ENCODE assay signal across 17 cellular contexts in genomic region chr4:8754634-8755589, GRCh38.
DNase-seq lines count a peak whose midpoint lies in the region; ATAC-seq, FAIRE-seq and TF ChIP-seq lines count a peak whose summit lies in the region.
"Had no signal": no experiment of that assay in that cellular context is flagged by ENCODE, and none has a peak within 500 bp of the region (broad histone marks: within the 10 kb centered on the region; RNA-seq: fewer than 3 reads in every experiment).

No MANE protein-coding gene starts in this region.

- H3K9me3 ChIP-seq in heart right ventricle, result peaks cover 0 to 13% (median 0%) of the 10 kb centered on the region in 11 donors
- H3K9me3 ChIP-seq in K562 (replicated peaks; ENCODE audit: control insufficient read depth, insufficient read depth, low read depth, low read length), result no peaks in the 10 kb centered on the region
- no peaks in the 10 kb centered on the region for H3K9me3 ChIP-seq in mucosa of descending colon
- peaks cover 5% of the 10 kb centered on the region for H3K9me3 ChIP-seq in aorta (ENCODE audit: control insufficient read depth, low read length)
- H3K9me3 ChIP-seq: A549, Caco-2 had no signal

- H3K4me1 ChIP-seq in heart right ventricle, result no peaks in the 10 kb centered on the region
- H3K4me1 ChIP-seq in K562 (replicated peaks in 1 of 2; ENCODE audit: control insufficient read depth in 2 of 2, insufficient read depth in 2 of 2, low read length in 2 of 2), result no peaks in the 10 kb centered on the region; a peak in 1 of 5 replicates
- no peaks in the 10 kb centered on the region for H3K4me1 ChIP-seq in mucosa of descending colon (ENCODE audit: low read depth)
- H3K4me1 ChIP-seq in aorta (ENCODE audit: control insufficient read depth in 1 of 2, insufficient read depth in 2 of 2, low read length in 2 of 2), result no peaks in the 10 kb centered on the region
- H3K4me1 ChIP-seq: A549, Caco-2 had no signal

- in situ Hi-C loops in K562 (cut with MboI), result no loop called here

- intact Hi-C loops in Right ventricle myocardium inferior (cut with DNase I), result no loop called here
- intact Hi-C loops in heart right ventricle (cut with DNase I), result no loop called here
- intact Hi-C loops in K562 (cut with micrococcal nuclease), result no loop called here
- intact Hi-C loops in mucosa of descending colon (cut with DNase I, micrococcal nuclease), result no loop called here
- intact Hi-C loops in aorta (cut with DNase I), result no loop called here

- H3K27me3 Mint-ChIP-seq in activated T-cell treated with anti-CD3 and anti-CD28 coated beads, Interleukin-2, amount 50 U/mL, for 24 hours, result no peaks in the 10 kb centered on the region
- H3K27me3 Mint-ChIP-seq: IgD-negative memory B cell had no signal

- no peak overlapping the region for H3K9ac ChIP-seq in K562 (ENCODE audit: insufficient read depth in 1 of 2, low read depth in 2 of 2, low read length in 2 of 2)

- no peak overlapping the region for H3K4me3 Mint-ChIP-seq in activated T-cell treated with anti-CD3 and anti-CD28 coated beads, Interleukin-2, amount 50 U/mL, for 24 hours
- H3K4me3 Mint-ChIP-seq: IgD-negative memory B cell had no signal

- H3K79me2 ChIP-seq in K562 (ENCODE audit: control insufficient read depth, insufficient read depth, low read length), result no peaks in the 10 kb centered on the region

- FAIRE-seq in K562 (lab: Jason Lieb, UNC), result peak; percentile 54
- FAIRE-seq: A549, GM19239 had no signal

- no peaks in the 10 kb centered on the region for H3K4me1 Mint-ChIP-seq in activated T-cell treated with anti-CD3 and anti-CD28 coated beads, Interleukin-2, amount 50 U/mL, for 24 hours (ENCODE audit: low read depth)
- H3K4me1 Mint-ChIP-seq: IgD-negative memory B cell had no signal

- no peaks in the 10 kb centered on the region for H3K36me3 Mint-ChIP-seq in activated T-cell treated with anti-CD3 and anti-CD28 coated beads, Interleukin-2, amount 50 U/mL, for 24 hours (ENCODE audit: low read depth)
- H3K36me3 Mint-ChIP-seq: IgD-negative memory B cell had no signal

- TF ChIP-seq EP300 in K562 (IDR thresholded peaks at IDR 0.05; ENCODE audit: low read length), result no peak

- H3K27me3 ChIP-seq in heart right ventricle (peaks cover 0 to 4% (median 0%) of the 10 kb centered on the region in 7 donors), K562 (ENCODE audit: control insufficient read depth in 2 of 2, insufficient read depth in 2 of 2, low read length in 2 of 2) (peaks cover 0 to 17% of the 10 kb centered on the region in 2 experiments; a peak in 1 of 5 replicates), aorta (ENCODE audit: control insufficient read depth in 1 of 2, insufficient read depth in 2 of 2, low read length in 1 of 2) (peaks cover 0 to 2% of the 10 kb centered on the region in 2 donors)

- CTCF ChIA-PET in K562 (lab: Yijun Ruan, JAX; ENCODE audit: low intra/inter-chr PET ratio), result no interaction called here

- no peak for TF ChIP-seq CTCF in heart right ventricle (IDR thresholded peaks at IDR 0.05)
- TF ChIP-seq CTCF in K562 (IDR thresholded peaks at IDR 0.05 in 2 of 3, conservative IDR thresholded peaks at IDR 0.05 in 1 of 3; ENCODE audit: insufficient read depth in 2 of 3, low read depth in 1 of 3, low read length in 3 of 3), result no peak
- no peak for TF ChIP-seq CTCF in mucosa of descending colon (IDR thresholded peaks at IDR 0.05)

- H4K20me1 ChIP-seq in K562 (replicated peaks; ENCODE audit: control insufficient read depth, insufficient read depth, low read length), result no peaks in the 10 kb centered on the region

- H2AFZ ChIP-seq in K562 (ENCODE audit: low read depth, low read length), result no peak overlapping the region

- POLR2A ChIA-PET in K562 (lab: Yijun Ruan, JAX), result no interaction called here

- H3K4me3 ChIP-seq in heart right ventricle (no peak overlapping the region), K562 (no peak overlapping the region), mucosa of descending colon (no peak overlapping the region), aorta (ENCODE audit: low read length in 2 of 2) (no peak overlapping the region)
- H3K4me3 ChIP-seq: A549 had no signal

- no TSS peak for BruUV-seq in K562 (replicated peaks; lab: Mats Ljungman, UMichigan)

- WGBS in heart right ventricle, 2 donors, result 89 to 91% methylated on average over 23 of the region's 23 CpGs
- WGBS in K562 (ENCODE audit: insufficient coverage, low coverage, missing lambda C conversion rate), result 11% methylated on average over 22 of the region's 23 CpGs
- 90 to 91% methylated on average over 23 of the region's 23 CpGs for WGBS in aorta, 2 donors

- TF ChIP-seq POLR2A in K562 (conservative IDR thresholded peaks at IDR 0.05), result no peak

- no peak for ATAC-seq in Right ventricle myocardium inferior
- ATAC-seq in heart right ventricle, result no peak
- peak; percentile 64 for ATAC-seq in K562
- no peak for ATAC-seq in mucosa of descending colon
- no peak for ATAC-seq in aorta (ENCODE audit: low FRiP score)
- ATAC-seq: A549 had no signal

- H3K27ac Mint-ChIP-seq in activated T-cell treated with anti-CD3 and anti-CD28 coated beads, Interleukin-2, amount 50 U/mL, for 24 hours, result no peak overlapping the region

- H3K9me3 Mint-ChIP-seq in activated T-cell treated with anti-CD3 and anti-CD28 coated beads, Interleukin-2, amount 50 U/mL, for 24 hours, result no peaks in the 10 kb centered on the region

- H3K36me3 ChIP-seq in heart right ventricle (no peaks in the 10 kb centered on the region), K562 (ENCODE audit: control insufficient read depth, insufficient read depth, low read length) (no peaks in the 10 kb centered on the region), mucosa of descending colon (ENCODE audit: low read depth) (no peaks in the 10 kb centered on the region), aorta (ENCODE audit: control insufficient read depth in 1 of 2, insufficient read depth in 2 of 2, low read length in 1 of 2) (no peaks in the 10 kb centered on the region)

- no peak overlapping the region for H3K4me2 ChIP-seq in K562 (ENCODE audit: insufficient read depth, low read length)
- H3K4me2 ChIP-seq: A549 had no signal

- peak; percentile 25 for DNase-seq in Right ventricle myocardium inferior (ENCODE audit: missing footprints)
- no peak for DNase-seq in heart right ventricle
- DNase-seq in K562 (ENCODE audit: extremely low read depth in 1 of 4, low spot score in 3 of 4), result no peak
- peak in 2 of 3 donors; percentile 4 to 8 for DNase-seq in mucosa of descending colon
- peak; percentile 17 to 55 for DNase-seq in aorta
- no peak for DNase-seq in activated CD4-positive, alpha-beta T cell treated with anti-CD3 and anti-CD28 coated beads for 48 hours
- no peak for DNase-seq in activated T-cell treated with anti-CD3 and anti-CD28 coated beads, Interleukin-2, amount 50 U/mL, for 24 hours
- DNase-seq in NCI-H2081 treated with DMSO at 0.1 percent for 48 hours (lab: John Stamatoyannopoulos, UW), result no peak
- DNase-seq: HCEC 1CT, MV-4-11, NCI-H1417 treated with DMSO at 0.1 percent for 48 hours, NCI-H2029, NCI-H510A treated with DMSO at 0.1 percent for 48 hours had no signal

- H3K27ac ChIP-seq in heart right ventricle, result no peak overlapping the region
- no peak overlapping the region for H3K27ac ChIP-seq in K562 (ENCODE audit: extremely low read depth, low read depth, low read length)
- no peak overlapping the region for H3K27ac ChIP-seq in aorta (ENCODE audit: low read depth in 1 of 2, low read length in 2 of 2)
- H3K27ac ChIP-seq: A549 had no signal

- TF ChIP-seq RAD21 in K562 (CRISPR knock-in tag; conservative IDR thresholded peaks at IDR 0.05 in 1 of 2, IDR thresholded peaks at IDR 0.05 in 1 of 2), result no peak

- H3K9me1 ChIP-seq in K562 (ENCODE audit: control insufficient read depth, insufficient read depth, low read length), result no peaks in the 10 kb centered on the region

TF ChIP-seq in K562, 482 proteins besides CTCF, POLR2A, EP300 and RAD21 (continues in another document):
- TF ChIP-seq ZEB2 (IDR thresholded peaks at IDR 0.05) (no peak), ELF1 (tag; IDR thresholded peaks at IDR 0.05) (peak; percentile 39; the same call in 1 of the 2 replicates), GABPA (tag; conservative IDR thresholded peaks at IDR 0.05; ENCODE audit: low read depth) (peak; percentile 58), RFX1 (IDR thresholded peaks at IDR 0.05) (peak; percentile 86), SIX5 (IDR thresholded peaks at IDR 0.05; ENCODE audit: borderline replicate concordance in 1 of 2, insufficient read depth in 1 of 2, low read depth in 1 of 2, low read length in 2 of 2) (no peak), ELK1 (CRISPR knock-in tag; IDR thresholded peaks at IDR 0.05) (no peak), UBTF (IDR thresholded peaks at IDR 0.05; ENCODE audit: borderline replicate concordance in 1 of 2, low read depth in 2 of 2, low read length in 2 of 2) (no peak)

Comparison
In these comparisons a context has a peak if more than half of its experiments do, and no peak if none do; other contexts are left out.
1. DNase-seq: peak in Right ventricle myocardium inferior (single experiment), mucosa of descending colon (2 of 3) and aorta (2 of 2); none in heart right ventricle (0 of 2), K562 (0 of 4), activated CD4-positive, alpha-beta T cell treated with anti-CD3 and anti-CD28 coated beads for 48 hours (single experiment), activated T-cell treated with anti-CD3 and anti-CD28 coated beads, Interleukin-2, amount 50 U/mL, for 24 hours (single experiment) and NCI-H2081 treated with DMSO at 0.1 percent for 48 hours (single experiment).